ENCODE assay signal across 15 cellular contexts in genomic region chr9:121604242-121604641, GRCh38. TPM values are rescaled to one million over a fixed set of nuclear protein-coding genes. Genes with fewer than 3 reads are reported as not detected.
DNase-seq lines count a peak whose midpoint lies in the region; ATAC-seq and TF ChIP-seq lines count a peak whose summit lies in the region.
"Had no signal": no experiment of that assay in that cellular context is flagged by ENCODE, and none has a peak within 500 bp of the region (broad histone marks: within the 10 kb centered on the region; RNA-seq: fewer than 3 reads in every experiment).

No MANE protein-coding gene starts in this region.

- peak overlapping the region; percentile 20 for H3K27ac Mint-ChIP-seq in endodermal cell
- peak overlapping the region; percentile 4 to 44 (median 29) for H3K27ac Mint-ChIP-seq in nephron
- H3K27ac Mint-ChIP-seq: activated CD4-positive, alpha-beta T cell treated with anti-CD3 and anti-CD28 coated beads, Interleukin-2, amount 10 ng/mL, durations not matched to agents 7 days and 5 days; activated naive CD4-positive, alpha-beta T cell treated with anti-CD3 and anti-CD28 coated beads, Interleukin-2, amount 10 ng/mL, durations not matched to agents 7 days and 5 days; naive B cell had no signal

- H3K36me3 ChIP-seq in endodermal cell (ENCODE audit: control insufficient read depth, insufficient read depth, low read length) = no peaks in the 10 kb centered on the region

- no peaks in the 10 kb centered on the region for H3K9me3 ChIP-seq in endodermal cell (ENCODE audit: control insufficient read depth, low read length)
- H3K9me3 ChIP-seq: Caco-2 had no signal

- no peak overlapping the region for H3K9ac ChIP-seq in endodermal cell (ENCODE audit: extremely low read depth, low read length, poor library complexity, severe bottlenecking)

- H3K36me3 Mint-ChIP-seq in endodermal cell (ENCODE audit: low read depth) = no peaks in the 10 kb centered on the region
- H3K36me3 Mint-ChIP-seq in nephron (ENCODE audit: low read depth) = no peaks in the 10 kb centered on the region
- H3K36me3 Mint-ChIP-seq: activated naive CD4-positive, alpha-beta T cell treated with anti-CD3 and anti-CD28 coated beads, Interleukin-2, amount 10 ng/mL, durations not matched to agents 7 days and 5 days; naive B cell had no signal

- H3K27ac ChIP-seq in endodermal cell (ENCODE audit: low read depth, low read length) = no peak overlapping the region

- H3K27me3 Mint-ChIP-seq in endodermal cell (ENCODE audit: insufficient read depth) (peaks cover 18% of the 10 kb centered on the region), nephron (ENCODE audit: low read depth) (peaks cover 23% of the 10 kb centered on the region)

- H3K4me3 ChIP-seq in endodermal cell (ENCODE audit: low read length) = no peak overlapping the region

- H3K4me1 Mint-ChIP-seq in endodermal cell (peaks cover 24% of the 10 kb centered on the region), nephron (peaks cover 38% of the 10 kb centered on the region)
- H3K4me1 Mint-ChIP-seq: activated naive CD4-positive, alpha-beta T cell treated with anti-CD3 and anti-CD28 coated beads, Interleukin-2, amount 10 ng/mL, durations not matched to agents 7 days and 5 days had no signal

- H3K4me3 Mint-ChIP-seq in endodermal cell = no peak overlapping the region
- H3K4me3 Mint-ChIP-seq in nephron = peak overlapping the region in 2 of 3 experiments; percentile 19 to 57
- H3K4me3 Mint-ChIP-seq: activated CD4-positive, alpha-beta T cell treated with anti-CD3 and anti-CD28 coated beads, Interleukin-2, amount 10 ng/mL, durations not matched to agents 7 days and 5 days; activated naive CD4-positive, alpha-beta T cell treated with anti-CD3 and anti-CD28 coated beads, Interleukin-2, amount 10 ng/mL, durations not matched to agents 7 days and 5 days had no signal

- TF ChIP-seq CTCF in endodermal cell (conservative IDR thresholded peaks at IDR 0.05) = peak; percentile 27
- no peak for TF ChIP-seq CTCF in nephron (IDR thresholded peaks at IDR 0.05; ENCODE audit: unreplicated experiment in 3 of 3)

- H3K27me3 ChIP-seq in endodermal cell (ENCODE audit: control insufficient read depth, insufficient read depth, low read length, poor library complexity, severe bottlenecking) = peaks cover 13% of the 10 kb centered on the region

- peak; percentile 16 for DNase-seq in DMS53 treated with DMSO at 0.1 percent for 48 hours (lab: John Stamatoyannopoulos, UW; ENCODE audit: unreplicated experiment)
- DNase-seq in MV-4-11 (lab: John Stamatoyannopoulos, UW) = peak; percentile 41
- peak; percentile 70 for DNase-seq in endodermal cell
- DNase-seq in activated T-cell treated with anti-CD3 and anti-CD28 coated beads, Interleukin-2, amount 50 U/mL, for 1 hour = no peak
- no peak for DNase-seq in activated CD4-positive, alpha-beta T cell treated with anti-CD3 and anti-CD28 coated beads, Interleukin-2, amount 50 U/mL, for 4 hours
- no peak for DNase-seq in ureter (ENCODE audit: low spot score)
- DNase-seq: activated CD4-positive, alpha-beta T cell treated with anti-CD3 and anti-CD28 coated beads, Interleukin-2, amount 10 ng/mL, durations not matched to agents 7 days and 5 days; activated naive CD4-positive, alpha-beta T cell treated with anti-CD3 and anti-CD28 coated beads, Interleukin-2, amount 10 ng/mL, durations not matched to agents 7 days and 5 days; Caco-2; glutamatergic neuron; naive B cell; SHP77 treated with DMSO at 0.1 percent for 48 hours; stimulated activated naive CD4-positive, alpha-beta T cell treated with Interleukin-2 at 50 U/mL for 16 hours had no signal

- no peaks in the 10 kb centered on the region for H3K9me3 Mint-ChIP-seq in endodermal cell
- no peaks in the 10 kb centered on the region for H3K9me3 Mint-ChIP-seq in nephron
- H3K9me3 Mint-ChIP-seq: activated CD4-positive, alpha-beta T cell treated with anti-CD3 and anti-CD28 coated beads, Interleukin-2, amount 10 ng/mL, durations not matched to agents 7 days and 5 days; activated naive CD4-positive, alpha-beta T cell treated with anti-CD3 and anti-CD28 coated beads, Interleukin-2, amount 10 ng/mL, durations not matched to agents 7 days and 5 days had no signal

- WGBS in endodermal cell (ENCODE audit: insufficient coverage in 1 of 2, insufficient read length in 1 of 2), 2 experiments = 67% methylated on average over 2 to 4 of the region's 4 CpGs

- peaks cover 8% of the 10 kb centered on the region for H3K4me1 ChIP-seq in endodermal cell (ENCODE audit: control insufficient read depth, insufficient read depth, low read length)

- ATAC-seq in GM21717 (IDR thresholded peaks at IDR 0.05; ENCODE audit: unreplicated experiment) = no peak

RNA-seq across cellular contexts. Expression of gene DAB2IP, which starts 47.2 kb away (rescaled TPM):
- total RNA-seq in endodermal cell (10 to 100 TPM; 70.7 to 71.0 TPM), ureter (103 TPM)
- 33.4 TPM for polyA plus RNA-seq in endodermal cell (2013, experiment 1 of 2)
- polyA plus RNA-seq in endodermal cell (2013, experiment 2 of 2) = 36.0 TPM
- total RNA-seq: activated CD4-positive, alpha-beta T cell treated with anti-CD3 and anti-CD28 coated beads, Interleukin-2, amount 10 ng/mL, durations not matched to agents 7 days and 5 days had no signal

Comparison
In these comparisons a context has a peak if more than half of its experiments do, and no peak if none do; other contexts are left out.
1. DNase-seq: peak in DMS53 treated with DMSO at 0.1 percent for 48 hours (single experiment), MV-4-11 (single experiment) and endodermal cell (single experiment); none in activated T-cell treated with anti-CD3 and anti-CD28 coated beads, Interleukin-2, amount 50 U/mL, for 1 hour (single experiment), activated CD4-positive, alpha-beta T cell treated with anti-CD3 and anti-CD28 coated beads, Interleukin-2, amount 50 U/mL, for 4 hours (0 of 2) and ureter (single experiment).